11 cellular contexts compared by ENCODE assay signal in genomic region chr17:67443931-67444597, GRCh38.
DNase-seq lines count a peak whose midpoint lies in the region; ATAC-seq and TF ChIP-seq lines count a peak whose summit lies in the region.
"Had no signal": no experiment of that assay in that cellular context is flagged by ENCODE, and none has a peak within 500 bp of the region (broad histone marks: within the 10 kb centered on the region; RNA-seq: fewer than 3 reads in every experiment).

No MANE protein-coding gene starts in this region.

- peaks cover 40% of the 10 kb centered on the region for H3K4me1 Mint-ChIP-seq in HFFc6 (ENCODE audit: low read depth)
- peaks cover 33% of the 10 kb centered on the region for H3K4me1 Mint-ChIP-seq in endodermal cell

- H3K36me3 Mint-ChIP-seq in HFFc6 (ENCODE audit: low read depth) (no peaks in the 10 kb centered on the region), endodermal cell (ENCODE audit: low read depth) (no peaks in the 10 kb centered on the region)

- no peaks in the 10 kb centered on the region for H3K27me3 ChIP-seq in A673 (replicated peaks; ENCODE audit: insufficient read depth, low read depth, low read length, poor library complexity)
- no peaks in the 10 kb centered on the region for H3K27me3 ChIP-seq in endodermal cell (ENCODE audit: control insufficient read depth, insufficient read depth, low read length, poor library complexity, severe bottlenecking)
- H3K27me3 ChIP-seq: testis had no signal

- H3K27ac Mint-ChIP-seq in HFFc6, result peak overlapping the region; percentile 20; the same call in 1 of the 2 replicates
- H3K27ac Mint-ChIP-seq in endodermal cell, result no peak overlapping the region

- no peaks in the 10 kb centered on the region for H3K9me2 ChIP-seq in OCI-LY7 (ENCODE audit: insufficient read depth, low read length)

- 94 to 97% methylated on average over 5 to 6 of the region's 6 CpGs for WGBS in endodermal cell (ENCODE audit: insufficient coverage in 1 of 2, insufficient read length in 1 of 2), 2 experiments

- no peaks in the 10 kb centered on the region; the same call in 1 of the 2 replicates for H3K27me3 Mint-ChIP-seq in HFFc6 (ENCODE audit: insufficient read depth)
- H3K27me3 Mint-ChIP-seq in endodermal cell (ENCODE audit: insufficient read depth), result no peaks in the 10 kb centered on the region

- no peaks in the 10 kb centered on the region for H4K20me1 ChIP-seq in OCI-LY7 (ENCODE audit: insufficient read depth, low read length)

- H3K9me3 Mint-ChIP-seq in HFFc6 (no peaks in the 10 kb centered on the region), endodermal cell (no peaks in the 10 kb centered on the region)

- POLR2A ChIA-PET in A673 (lab: Charles Lee; ENCODE audit: low non-redundant PET), result no interaction called here
- POLR2A ChIA-PET in OCI-LY7 (lab: Charles Lee), result no interaction called here

- H3K9me3 ChIP-seq in A673 (ENCODE audit: low read depth, low read length, poor library complexity, severe bottlenecking) (no peaks in the 10 kb centered on the region), endodermal cell (ENCODE audit: control insufficient read depth, low read length) (no peaks in the 10 kb centered on the region), OCI-LY7 (ENCODE audit: low read length) (no peaks in the 10 kb centered on the region)
- H3K9me3 ChIP-seq: testis had no signal

- no peak overlapping the region for H3K9ac ChIP-seq in endodermal cell (ENCODE audit: extremely low read depth, low read length, poor library complexity, severe bottlenecking)

- peaks cover 4% of the 10 kb centered on the region; the same call in 1 of the 2 replicates for H3K79me2 ChIP-seq in OCI-LY7 (ENCODE audit: insufficient read depth, low read depth, low read length)

- H3K27ac ChIP-seq in A673 (ENCODE audit: low read depth, low read length, poor library complexity, severe bottlenecking) (peak overlapping the region; percentile 79), endodermal cell (ENCODE audit: low read depth, low read length) (peak overlapping the region; percentile 94), OCI-LY7 (ENCODE audit: low read depth, low read length, poor library complexity, severe bottlenecking) (no peak overlapping the region)

- no peak overlapping the region for H3K4me3 ChIP-seq in A673 (ENCODE audit: low read depth, low read length, poor library complexity, severe bottlenecking)
- H3K4me3 ChIP-seq in endodermal cell (ENCODE audit: low read length), result no peak overlapping the region
- no peak overlapping the region for H3K4me3 ChIP-seq in OCI-LY7 (ENCODE audit: low read depth, low read length, poor library complexity, severe bottlenecking)
- H3K4me3 ChIP-seq: testis had no signal

- TF ChIP-seq CTCF in A673 (conservative IDR thresholded peaks at IDR 0.05; ENCODE audit: low read depth, low read length) (no peak), HFFc6 (IDR thresholded peaks at IDR 0.05) (no peak), endodermal cell (conservative IDR thresholded peaks at IDR 0.05) (no peak), OCI-LY7 (conservative IDR thresholded peaks at IDR 0.05; ENCODE audit: low read length) (no peak)

- no peak overlapping the region for H3K4me2 ChIP-seq in OCI-LY7 (ENCODE audit: low read length)

- no peak overlapping the region; the same call in 1 of the 2 replicates for H3K4me3 Mint-ChIP-seq in HFFc6
- no peak overlapping the region for H3K4me3 Mint-ChIP-seq in endodermal cell

- CTCF ChIA-PET in A673 (lab: Charles Lee), result no interaction called here
- CTCF ChIA-PET in OCI-LY7 (lab: Charles Lee; ENCODE audit: unreplicated experiment), result no interaction called here

- ATAC-seq in left colon (no peak), HG02938 (IDR thresholded peaks at IDR 0.05; ENCODE audit: unreplicated experiment) (no peak), GM18517 (IDR thresholded peaks at IDR 0.05; ENCODE audit: unreplicated experiment) (no peak)

- DNase-seq in A673 (ENCODE audit: low spot score) (peak; percentile 87), HFFc6 (no peak), endodermal cell (no peak), medulla oblongata (ENCODE audit: extremely low spot score) (peak; percentile 35), left colon (no peak), OCI-LY7 (ENCODE audit: low spot score) (no peak)
- DNase-seq: effector memory CD4-positive, alpha-beta T cell; NCI-H187 treated with DMSO at 0.1 percent for 48 hours; testis had no signal

- intact Hi-C loops in A673 (cut with micrococcal nuclease; ENCODE audit: unreplicated experiment), result loop anchor here (5.0 kb wide), 1 partner anchor 42 kb away; no protein-coding TSS in a partner anchor
- intact Hi-C loops in left colon (cut with DNase I, micrococcal nuclease), result no loop called here
- intact Hi-C loops in OCI-LY7 (cut with micrococcal nuclease; ENCODE audit: unreplicated experiment), result no loop called here

- no peak overlapping the region for H2AFZ ChIP-seq in OCI-LY7 (ENCODE audit: low read length)

- BruUV-seq in A673 (replicated peaks; lab: Mats Ljungman, UMichigan) (no TSS peak), OCI-LY7 (replicated peaks; lab: Mats Ljungman, UMichigan) (no TSS peak)

- H3K4me1 ChIP-seq in A673 (ENCODE audit: insufficient read depth, low read length, poor library complexity, severe bottlenecking) (peaks cover 57% of the 10 kb centered on the region), endodermal cell (ENCODE audit: control insufficient read depth, insufficient read depth, low read length) (no peaks in the 10 kb centered on the region), OCI-LY7 (ENCODE audit: insufficient read depth, low read length, poor library complexity, severe bottlenecking) (peaks cover 39% of the 10 kb centered on the region)
- H3K4me1 ChIP-seq: testis had no signal

- no peaks in the 10 kb centered on the region for H3K36me3 ChIP-seq in A673 (ENCODE audit: insufficient read depth, low read length, poor library complexity, severe bottlenecking)
- no peaks in the 10 kb centered on the region for H3K36me3 ChIP-seq in endodermal cell (ENCODE audit: control insufficient read depth, insufficient read depth, low read length)
- H3K36me3 ChIP-seq in OCI-LY7 (ENCODE audit: insufficient read depth, low read length), result no peaks in the 10 kb centered on the region

Comparison
In these comparisons a context has a peak if more than half of its experiments do, and no peak if none do; other contexts are left out.
1. DNase-seq: peak in A673 (single experiment) and medulla oblongata (single experiment); none in HFFc6 (single experiment), endodermal cell (single experiment), left colon (0 of 2) and OCI-LY7 (single experiment).